ENCODE assay signal across 14 cellular contexts in the genomic region with DNA sequence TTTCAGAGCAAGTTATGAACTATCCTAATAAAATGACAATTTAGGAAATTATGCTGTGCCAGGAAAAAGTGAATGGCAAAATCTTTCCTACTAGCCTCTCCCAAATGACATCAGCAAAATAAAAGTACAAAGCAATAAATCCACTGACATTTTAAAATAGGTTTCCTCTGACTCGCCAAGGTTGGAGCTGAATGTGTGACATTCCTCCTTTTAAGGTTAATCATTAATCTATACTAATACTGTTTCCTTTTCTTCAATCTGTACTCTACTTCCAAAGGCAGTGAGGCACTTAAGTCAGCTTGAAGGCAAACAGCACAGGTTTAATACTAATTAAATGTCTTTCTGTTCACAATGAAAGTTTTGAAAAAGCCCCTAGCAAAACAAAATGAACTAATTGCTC. TPM values are rescaled to one million over a fixed set of nuclear protein-coding genes. Genes with fewer than 3 reads are reported as not detected.
DNase-seq lines count a peak whose midpoint lies in the region; ATAC-seq and TF ChIP-seq lines count a peak whose summit lies in the region.
"Had no signal": no experiment of that assay in that cellular context is flagged by ENCODE, and none has a peak within 500 bp of the region (broad histone marks: within the 10 kb centered on the region; RNA-seq: fewer than 3 reads in every experiment).

No MANE protein-coding gene starts in this region.

- no peak overlapping the region for H2AFZ ChIP-seq in GM23248

- H3K4me2 ChIP-seq in GM23248 (ENCODE audit: unreplicated experiment) (peak overlapping the region; percentile 16), skeletal muscle satellite cell (ENCODE audit: low read length) (peak overlapping the region; percentile 11)

- H3F3A ChIP-seq in GM23248 (ENCODE audit: insufficient read depth), result 0 out of 2 replicates have a peak, but pooled peaks cover 8% of the 10 kb centered on the region

- H3K9ac ChIP-seq in GM23248 (no peak overlapping the region), skeletal muscle satellite cell (ENCODE audit: low read depth, low read length) (no peak overlapping the region)

- H4K20me1 ChIP-seq in GM23248 (ENCODE audit: insufficient read depth), result 0 out of 2 replicates have a peak, but pooled peaks cover 3% of the 10 kb centered on the region

- no peak for TF ChIP-seq CTCF in body of pancreas (IDR thresholded peaks at IDR 0.05)
- no peak for TF ChIP-seq CTCF in A673 (conservative IDR thresholded peaks at IDR 0.05; ENCODE audit: low read depth, low read length)
- TF ChIP-seq CTCF in BE2C (IDR thresholded peaks at IDR 0.05; ENCODE audit: low read depth, low read length), result no peak

- no peak for TF ChIP-seq POLR2A in body of pancreas (IDR thresholded peaks at IDR 0.05)

- H3K9me3 ChIP-seq in GM23248 (ENCODE audit: low read depth) (no peaks in the 10 kb centered on the region), body of pancreas (no peaks in the 10 kb centered on the region), skeletal muscle satellite cell (replicated peaks; ENCODE audit: low read length) (no peaks in the 10 kb centered on the region), A673 (ENCODE audit: low read depth, low read length, poor library complexity, severe bottlenecking) (no peaks in the 10 kb centered on the region), BE2C (no peaks in the 10 kb centered on the region)

- peak overlapping the region; percentile 24 for H3K27ac ChIP-seq in GM23248
- H3K27ac ChIP-seq in body of pancreas, result peak overlapping the region; percentile 21 to 86 (median 68)
- H3K27ac ChIP-seq in A673 (ENCODE audit: low read depth, low read length, poor library complexity, severe bottlenecking), result no peak overlapping the region

- CTCF ChIA-PET in A673 (lab: Charles Lee), result no interaction called here

- BruUV-seq in A673 (replicated peaks; lab: Mats Ljungman, UMichigan), result no TSS peak

- POLR2A ChIA-PET in A673 (lab: Charles Lee; ENCODE audit: low non-redundant PET), result no interaction called here

- H3K27me3 ChIP-seq in GM23248 (replicated peaks; ENCODE audit: insufficient read depth) (no peaks in the 10 kb centered on the region), body of pancreas (no peaks in the 10 kb centered on the region), skeletal muscle satellite cell (ENCODE audit: control insufficient read depth, insufficient read depth, low read length) (no peaks in the 10 kb centered on the region), A673 (replicated peaks; ENCODE audit: insufficient read depth, low read depth, low read length, poor library complexity) (no peaks in the 10 kb centered on the region), BE2C (no peaks in the 10 kb centered on the region)

- peak; percentile 59 for DNase-seq in GM23248
- peak in 3 of 4 donors; percentile 23 to 68 (median 31) for DNase-seq in body of pancreas
- peak; percentile 86 for DNase-seq in kidney glomerular epithelial cell (lab: John Stamatoyannopoulos, UW)
- DNase-seq in NCI-H2196 (lab: John Stamatoyannopoulos, UW; ENCODE audit: unreplicated experiment), result no peak
- no peak for DNase-seq in A673 (ENCODE audit: low spot score)
- no peak for DNase-seq in BE2C
- DNase-seq: activated T-cell treated with anti-CD3 and anti-CD28 coated beads, Interleukin-2, amount 50 U/mL, for 72 hours; NCI-H1694 treated with DMSO at 0.1 percent for 48 hours; nephron progenitor cell had no signal

- peaks cover 48% of the 10 kb centered on the region for H3K79me2 ChIP-seq in GM23248 (ENCODE audit: insufficient read depth)

- intact Hi-C loops in body of pancreas (cut with DNase I) (no loop called here), A673 (cut with micrococcal nuclease; ENCODE audit: unreplicated experiment) (no loop called here)

- 11 to 32% methylated on average over 1 of the region's 1 CpG for WGBS in GM23248 (ENCODE audit: low coverage in 1 of 2, low lambda C conversion rate in 2 of 2, missing lambda C conversion rate in 2 of 2), 2 experiments
- 5 to 14% methylated on average over 1 of the region's 1 CpG for WGBS in body of pancreas, 2 donors

- in situ Hi-C loops in GM23248 (cut with MboI), result no loop called here

- H3K9me2 ChIP-seq in GM23248 (ENCODE audit: insufficient read depth), result no peaks in the 10 kb centered on the region

- no peak overlapping the region for H3K4me3 ChIP-seq in GM23248
- no peak overlapping the region for H3K4me3 ChIP-seq in body of pancreas
- no peak overlapping the region for H3K4me3 ChIP-seq in skeletal muscle satellite cell (ENCODE audit: low read length)
- no peak overlapping the region for H3K4me3 ChIP-seq in A673 (ENCODE audit: low read depth, low read length, poor library complexity, severe bottlenecking)
- no peak overlapping the region for H3K4me3 ChIP-seq in BE2C (ENCODE audit: low read depth, low read length)

- H3K36me3 ChIP-seq in GM23248 (ENCODE audit: low read depth) (peaks cover 20% of the 10 kb centered on the region), body of pancreas (replicated peaks in 1 of 2; ENCODE audit: insufficient read depth in 1 of 2, low read depth in 2 of 2) (peaks cover 0 to 6% of the 10 kb centered on the region in 2 donors), skeletal muscle satellite cell (ENCODE audit: insufficient read depth, low read length) (peaks cover 22% of the 10 kb centered on the region), A673 (ENCODE audit: insufficient read depth, low read length, poor library complexity, severe bottlenecking) (peaks cover 3% of the 10 kb centered on the region), BE2C (no peaks in the 10 kb centered on the region)

- H3K4me1 ChIP-seq in GM23248 (ENCODE audit: insufficient read depth) (peaks cover 22% of the 10 kb centered on the region), body of pancreas (peaks cover 31% of the 10 kb centered on the region), skeletal muscle satellite cell (ENCODE audit: control insufficient read depth, insufficient read depth, low read length) (peaks cover 29% of the 10 kb centered on the region), A673 (ENCODE audit: insufficient read depth, low read length, poor library complexity, severe bottlenecking) (no peaks in the 10 kb centered on the region), BE2C (no peaks in the 10 kb centered on the region)

- ATAC-seq in body of pancreas (peak; percentile 96), HG03354 (IDR thresholded peaks at IDR 0.05; ENCODE audit: poor library complexity, severe bottlenecking, unreplicated experiment) (no peak)
- ATAC-seq: activated CD4-positive, CD25-positive, alpha-beta regulatory T cell treated with anti-CD3 and anti-CD28 coated beads, Interleukin-2, amount 50 U/mL, for 24 hours; activated T-cell treated with anti-CD3 and anti-CD28 coated beads, Interleukin-2, amount 50 U/mL, for 72 hours had no signal

RNA-seq across cellular contexts. Expression of gene RNF19B, which starts 15.7 kb away (rescaled TPM):
- 9.5 and 11.1 TPM in 2 replicates for total RNA-seq in GM23248 (2014; rRNA removed; shearing (Covaris generic))
- 1.5 and 1.6 TPM in 2 replicates for polyA plus RNA-seq in GM23248 (2016; fragmentation: Nextera tagmentation; extraction: Ambion mirVana)
- total RNA-seq in body of pancreas (10 to 100 TPM in 1 of 2 donors, 1 to 10 TPM in 1; 7.5 to 19.8 TPM), A673 (2021) (14.3 and 14.5 TPM in 2 replicates)
- total RNA-seq in skeletal muscle satellite cell (2012; rRNA removed), result 9.0 and 10.4 TPM in 2 replicates
- 7.0 TPM for polyA plus RNA-seq in BE2C (2012; ENCODE audit: insufficient read depth, insufficient read length, low read depth)

RNA-seq across cellular contexts. Expression of gene TMEM54, which starts 47.7 kb away (rescaled TPM):
- total RNA-seq in GM23248 (2014; rRNA removed; shearing (Covaris generic)), result 41.7 and 60.4 TPM in 2 replicates
- 33.7 and 36.1 TPM in 2 replicates for polyA plus RNA-seq in GM23248 (2016; fragmentation: Nextera tagmentation; extraction: Ambion mirVana)
- total RNA-seq in body of pancreas (10 to 100 TPM; 40.2 to 41.2 TPM), A673 (2021) (3.2 and 4.8 TPM in 2 replicates)
- 10.9 and 15.7 TPM in 2 replicates for total RNA-seq in skeletal muscle satellite cell (2012; rRNA removed)
- polyA plus RNA-seq in BE2C (2012; ENCODE audit: insufficient read depth, insufficient read length, low read depth), result not detected
- polyA plus RNA-seq: CD14-positive monocyte, IgD-negative memory B cell had no signal

Comparison
In these comparisons a context has a peak if more than half of its experiments do, and no peak if none do; other contexts are left out.
1. DNase-seq: peak in GM23248 (single experiment), body of pancreas (3 of 4) and kidney glomerular epithelial cell (single experiment); none in NCI-H2196 (single experiment), A673 (single experiment) and BE2C (single experiment).